ENCODE assay signal across 25 cellular contexts in genomic region chr6:127471379-127472255, GRCh38. TPM values are rescaled to one million over a fixed set of nuclear protein-coding genes. Genes with fewer than 3 reads are reported as not detected.
DNase-seq lines count a peak whose midpoint lies in the region; ATAC-seq and TF ChIP-seq lines count a peak whose summit lies in the region.
"Had no signal": no experiment of that assay in that cellular context is flagged by ENCODE, and none has a peak within 500 bp of the region (broad histone marks: within the 10 kb centered on the region; RNA-seq: fewer than 3 reads in every experiment).

No MANE protein-coding gene starts in this region.

- no peak overlapping the region; the same call in 1 of the 2 replicates for H3K4me3 ChIP-seq in PC-3 (ENCODE audit: low read length)
- no peak overlapping the region for H3K4me3 ChIP-seq in liver (ENCODE audit: low read depth in 1 of 3, low read length in 3 of 3)
- H3K4me3 ChIP-seq in naive thymus-derived CD4-positive, alpha-beta T cell (ENCODE audit: low read length) = no peak overlapping the region
- H3K4me3 ChIP-seq: dorsolateral prefrontal cortex, K562, tibial nerve had no signal

- H3K27ac ChIP-seq in PC-3 (ENCODE audit: low read length) (no peak overlapping the region), liver (ENCODE audit: low read depth in 1 of 2, low read length in 2 of 2) (no peak overlapping the region)
- no peak overlapping the region for H3K27ac ChIP-seq in naive thymus-derived CD4-positive, alpha-beta T cell (ENCODE audit: low read depth, low read length)
- H3K27ac ChIP-seq: dorsolateral prefrontal cortex, HL-60, tibial nerve, VCaP had no signal

- H3K9me2 ChIP-seq in PC-3 (replicated peaks; ENCODE audit: low read length) = no peaks in the 10 kb centered on the region

- no peak overlapping the region for H3K27ac Mint-ChIP-seq in chondrocyte (ENCODE audit: unreplicated experiment)
- no peak overlapping the region for H3K27ac Mint-ChIP-seq in naive thymus-derived CD4-positive, alpha-beta T cell
- H3K27ac Mint-ChIP-seq: activated CD8-positive, alpha-beta T cell treated with anti-CD3 and anti-CD28 coated beads for 36 hours; activated naive CD8-positive, alpha-beta T cell treated with anti-CD3 and anti-CD28 coated beads, Interleukin-2, amount 10 ng/mL, durations not matched to agents 7 days and 5 days; activated T-cell treated with anti-CD3 and anti-CD28 coated beads, Interleukin-2, amount 50 U/mL, for 72 hours; nephron progenitor cell; progenitor cell of endocrine pancreas had no signal

- ATAC-seq in GM18858 (IDR thresholded peaks at IDR 0.05; ENCODE audit: unreplicated experiment) (peak; percentile 62), HG02798 (IDR thresholded peaks at IDR 0.05; ENCODE audit: poor library complexity, unreplicated experiment) (peak; percentile 48), PC-3 (peak; percentile 73)
- no peak for ATAC-seq in naive thymus-derived CD4-positive, alpha-beta T cell
- ATAC-seq: activated CD8-positive, alpha-beta T cell treated with anti-CD3 and anti-CD28 coated beads for 36 hours; activated T-cell treated with anti-CD3 and anti-CD28 coated beads, Interleukin-2, amount 50 U/mL, for 72 hours; K562 had no signal

- H3K9me3 Mint-ChIP-seq in chondrocyte (ENCODE audit: low read depth) = no peaks in the 10 kb centered on the region
- no peaks in the 10 kb centered on the region for H3K9me3 Mint-ChIP-seq in naive thymus-derived CD4-positive, alpha-beta T cell
- H3K9me3 Mint-ChIP-seq: activated T-cell treated with anti-CD3 and anti-CD28 coated beads, Interleukin-2, amount 50 U/mL, for 72 hours; nephron progenitor cell had no signal

- H3K4me1 ChIP-seq in PC-3 (ENCODE audit: insufficient read depth, low read length) = peaks cover 16% of the 10 kb centered on the region
- peaks cover 0 to 9% (median 0%) of the 10 kb centered on the region in 4 donors for H3K4me1 ChIP-seq in liver (ENCODE audit: control insufficient read depth in 4 of 4, insufficient read depth in 4 of 4, low read length in 3 of 4)
- no peaks in the 10 kb centered on the region for H3K4me1 ChIP-seq in naive thymus-derived CD4-positive, alpha-beta T cell (ENCODE audit: control insufficient read depth in 2 of 2, insufficient read depth in 2 of 2, low read length in 2 of 2)

- POLR2A ChIA-PET in PC-3 (lab: Charles Lee; ENCODE audit: unreplicated experiment) = no interaction called here
- POLR2A ChIA-PET in naive thymus-derived CD4-positive, alpha-beta T cell (lab: Charles Lee) = no interaction called here

- TF ChIP-seq CTCF in PC-3 (conservative IDR thresholded peaks at IDR 0.05; ENCODE audit: low read depth, low read length) (no peak), liver (IDR thresholded peaks at IDR 0.05; ENCODE audit: low read depth, low read length, missing input control) (no peak), chondrocyte (IDR thresholded peaks at IDR 0.05) (no peak)

- H3K4me1 Mint-ChIP-seq in chondrocyte (ENCODE audit: low read depth) = peaks cover 11% of the 10 kb centered on the region
- H3K4me1 Mint-ChIP-seq in naive thymus-derived CD4-positive, alpha-beta T cell = no peaks in the 10 kb centered on the region
- H3K4me1 Mint-ChIP-seq: activated naive CD8-positive, alpha-beta T cell treated with anti-CD3 and anti-CD28 coated beads, Interleukin-2, amount 10 ng/mL, durations not matched to agents 7 days and 5 days; nephron progenitor cell had no signal

- H3K9me3 ChIP-seq in PC-3 (ENCODE audit: low read length) (no peaks in the 10 kb centered on the region), liver (ENCODE audit: control insufficient read depth in 4 of 4, low read length in 3 of 4) (peaks cover 0 to 3% (median 1%) of the 10 kb centered on the region in 4 donors)
- no peaks in the 10 kb centered on the region for H3K9me3 ChIP-seq in naive thymus-derived CD4-positive, alpha-beta T cell (ENCODE audit: control insufficient read depth in 2 of 3, low read length in 3 of 3)
- H3K9me3 ChIP-seq: tibial nerve had no signal

- H2AFZ ChIP-seq in PC-3 (ENCODE audit: low read length) = 0 out of 2 replicates have a peak overlapping the region, but pooled peaks have one; percentile 26

- no peak overlapping the region for H3K4me3 Mint-ChIP-seq in chondrocyte (ENCODE audit: unreplicated experiment)
- no peak overlapping the region for H3K4me3 Mint-ChIP-seq in naive thymus-derived CD4-positive, alpha-beta T cell
- H3K4me3 Mint-ChIP-seq: activated CD8-positive, alpha-beta T cell treated with anti-CD3 and anti-CD28 coated beads for 36 hours; activated naive CD8-positive, alpha-beta T cell treated with anti-CD3 and anti-CD28 coated beads, Interleukin-2, amount 10 ng/mL, durations not matched to agents 7 days and 5 days; activated T-cell treated with anti-CD3 and anti-CD28 coated beads, Interleukin-2, amount 50 U/mL, for 72 hours; nephron progenitor cell had no signal

- H3K36me3 ChIP-seq in PC-3 (ENCODE audit: low read depth, low read length) (no peaks in the 10 kb centered on the region), liver (ENCODE audit: control insufficient read depth in 4 of 4, insufficient read depth in 3 of 4, low read depth in 1 of 4, low read length in 3 of 4) (no peaks in the 10 kb centered on the region)
- no peaks in the 10 kb centered on the region for H3K36me3 ChIP-seq in naive thymus-derived CD4-positive, alpha-beta T cell (ENCODE audit: control insufficient read depth in 2 of 3, insufficient read depth in 3 of 3, low read length in 3 of 3)

- no peaks in the 10 kb centered on the region for H3K79me2 ChIP-seq in PC-3 (ENCODE audit: low read length)

- no peak overlapping the region for H3K9ac ChIP-seq in PC-3 (ENCODE audit: low read length)
- H3K9ac ChIP-seq in liver (ENCODE audit: low read depth in 1 of 2, low read length in 2 of 2) = no peak overlapping the region

- no peak for TF ChIP-seq RAD21 in liver (IDR thresholded peaks at IDR 0.05)

- CTCF ChIA-PET in PC-3 (lab: Charles Lee) = no interaction called here
- CTCF ChIA-PET in naive thymus-derived CD4-positive, alpha-beta T cell (lab: Charles Lee) = interaction anchor here (0.6 kb wide), 1 partner anchor 25 kb away, joined by 3 read pairs; no protein-coding TSS in a partner anchor

- no peaks in the 10 kb centered on the region for H3K27me3 Mint-ChIP-seq in chondrocyte (ENCODE audit: low read depth)
- H3K27me3 Mint-ChIP-seq in naive thymus-derived CD4-positive, alpha-beta T cell = no peaks in the 10 kb centered on the region
- H3K27me3 Mint-ChIP-seq: activated naive CD8-positive, alpha-beta T cell treated with anti-CD3 and anti-CD28 coated beads, Interleukin-2, amount 10 ng/mL, durations not matched to agents 7 days and 5 days; progenitor cell of endocrine pancreas had no signal

- WGBS in liver = 51% methylated on average over 5 of the region's 5 CpGs

- H3K4me2 ChIP-seq in PC-3 (ENCODE audit: low read length) = peak overlapping the region; percentile 56

- DNase-seq in PC-3 (peak; percentile 48), chondrocyte (ENCODE audit: low spot score) (no peak), DMS 273 treated with DMSO at 0.1 percent for 48 hours (lab: John Stamatoyannopoulos, UW) (no peak), NCI-H1694 treated with DMSO at 0.1 percent for 48 hours (lab: John Stamatoyannopoulos, UW) (no peak)
- no peak for DNase-seq in naive thymus-derived CD4-positive, alpha-beta T cell
- DNase-seq: activated CD8-positive, alpha-beta T cell treated with anti-CD3 and anti-CD28 coated beads for 36 hours; activated naive CD8-positive, alpha-beta T cell treated with anti-CD3 and anti-CD28 coated beads, Interleukin-2, amount 10 ng/mL, durations not matched to agents 7 days and 5 days; activated T-cell treated with anti-CD3 and anti-CD28 coated beads, Interleukin-2, amount 50 U/mL, for 72 hours; dorsolateral prefrontal cortex; GF-D8; NCI-H1105 treated with DMSO at 0.1 percent for 48 hours; NCI-H2171 treated with DMSO at 0.1 percent for 48 hours; NCI-H82; nephron progenitor cell; stimulated activated naive CD4-positive, alpha-beta T cell treated with Interleukin-2 at 50 U/mL for 16 hours; SW 1271 had no signal

- intact Hi-C loops in PC-3 (cut with micrococcal nuclease) = no loop called here
- intact Hi-C loops in naive thymus-derived CD4-positive, alpha-beta T cell (cut with micrococcal nuclease) = no loop called here

- no peaks in the 10 kb centered on the region for H4K20me1 ChIP-seq in PC-3 (ENCODE audit: low read length)

- H3K27me3 ChIP-seq in PC-3 (ENCODE audit: low read length) = no peaks in the 10 kb centered on the region
- H3K27me3 ChIP-seq in liver (ENCODE audit: control insufficient read depth in 4 of 4, insufficient read depth in 4 of 4, low read length in 3 of 4) = no peaks in the 10 kb centered on the region
- no peaks in the 10 kb centered on the region for H3K27me3 ChIP-seq in naive thymus-derived CD4-positive, alpha-beta T cell (ENCODE audit: control insufficient read depth in 2 of 2, insufficient read depth in 2 of 2, low read length in 2 of 2)
- H3K27me3 ChIP-seq: dorsolateral prefrontal cortex, tibial nerve had no signal

- H3F3A ChIP-seq in PC-3 (ENCODE audit: low read length, unreplicated experiment) = no peaks in the 10 kb centered on the region

- no peaks in the 10 kb centered on the region for H3K36me3 Mint-ChIP-seq in chondrocyte (ENCODE audit: low read depth)
- H3K36me3 Mint-ChIP-seq in naive thymus-derived CD4-positive, alpha-beta T cell = peaks cover 0 to 17% (median 9%) of the 10 kb centered on the region in 5 donors

- BruUV-seq in PC-3 (replicated peaks; lab: Mats Ljungman, UMichigan) = no TSS peak

TF ChIP-seq in liver, 16 proteins besides CTCF, POLR2A, EP300 and RAD21:
- TF ChIP-seq NR2F2 (IDR thresholded peaks at IDR 0.05) (no peak), FOXA1 (IDR thresholded peaks at IDR 0.05) (no peak), YY1 (IDR thresholded peaks at IDR 0.05) (no peak), FOXA2 (IDR thresholded peaks at IDR 0.05) (peak; percentile 18)

RNA-seq across cellular contexts. Expression of gene KIAA0408, which starts 12.4 kb away (rescaled TPM):
- total RNA-seq in PC-3 (2014; rRNA removed) (0.04 TPM in 1 of 2 replicates, not detected in the other), liver (under 1 TPM in 1 of 2 donors, not detected in 1; 0.28 TPM), chondrocyte (0.45 to 1.2 TPM in 2 of 3 replicates, not detected in the other)
- under 1 TPM in 1 of 2 donors, not detected in 1; 0.07 TPM for polyA plus RNA-seq in liver
- total RNA-seq in naive thymus-derived CD4-positive, alpha-beta T cell = 10 to 100 TPM in 1 of 5 experiments, 1 to 10 TPM in 2, under 1 TPM in 2; 0.64 to 11.3 (median 2.3) TPM
- polyA plus RNA-seq in naive thymus-derived CD4-positive, alpha-beta T cell = under 1 TPM in 1 of 2 donors, not detected in 1; 0.14 TPM
- total RNA-seq: lung microvascular endothelial cell had no signal
- polyA plus RNA-seq: K562 had no signal
